ENCODE assay signal across 21 cellular contexts in the genomic region with DNA sequence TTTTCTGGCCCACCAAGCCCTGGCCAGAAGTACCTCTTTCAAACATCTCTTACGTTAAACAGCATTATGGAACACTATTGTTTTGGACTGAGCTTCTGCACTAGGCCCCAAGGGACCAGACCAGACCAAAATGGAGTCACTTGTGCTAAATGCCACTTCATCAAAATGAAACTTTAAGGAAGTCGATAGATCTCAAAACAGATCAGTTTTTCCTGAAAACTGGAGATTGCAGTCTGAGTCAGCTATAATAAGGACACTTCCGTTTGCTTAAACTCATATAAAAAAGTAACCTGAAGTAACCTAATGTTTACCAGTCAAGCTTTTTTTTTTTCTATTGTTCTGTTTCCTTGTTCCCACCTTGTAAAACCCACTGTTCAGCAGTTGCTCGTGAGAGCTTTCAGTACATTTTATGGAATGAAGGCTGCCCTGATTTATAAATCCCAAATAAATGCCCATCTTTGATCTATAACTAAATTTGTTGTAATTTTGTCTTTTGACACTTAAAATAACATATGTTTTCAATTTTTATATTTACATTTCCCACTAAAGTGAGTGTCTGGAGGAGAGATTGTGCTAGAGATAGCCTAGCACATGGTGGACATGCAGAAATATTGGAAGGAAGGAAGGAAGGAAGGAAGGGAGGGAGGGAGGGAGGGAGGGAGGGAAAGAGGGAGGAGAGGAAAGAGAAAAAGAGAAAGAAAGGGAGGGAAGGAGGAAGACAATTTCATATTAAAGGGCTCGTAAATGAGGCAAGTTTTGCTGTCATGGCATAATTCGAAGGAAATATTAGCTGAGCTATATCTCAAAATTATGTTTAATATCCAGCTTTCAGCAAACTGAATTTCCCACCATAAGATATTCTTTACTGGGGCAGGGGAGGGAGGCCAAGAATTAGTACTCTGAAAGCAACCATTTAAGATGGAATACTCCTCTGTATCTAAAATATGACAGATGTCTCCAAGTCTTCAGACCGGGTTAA.
DNase-seq lines count a peak whose midpoint lies in the region; FAIRE-seq and TF ChIP-seq lines count a peak whose summit lies in the region.
"Had no signal": no experiment of that assay in that cellular context is flagged by ENCODE, and none has a peak within 500 bp of the region (broad histone marks: within the 10 kb centered on the region; RNA-seq: fewer than 3 reads in every experiment).

No MANE protein-coding gene starts in this region.

- H3K27ac ChIP-seq in caudate nucleus (ENCODE audit: low read depth, low read length) = peak overlapping the region; percentile 27
- H3K27ac ChIP-seq in mesendoderm (ENCODE audit: low read depth, low read length) = no peak overlapping the region
- H3K27ac ChIP-seq in testis = peak overlapping the region; percentile 68 to 75
- no peak overlapping the region for H3K27ac ChIP-seq in thyroid gland
- H3K27ac ChIP-seq: lower lobe of right lung, thoracic aorta had no signal

- no peak overlapping the region for H3K56ac ChIP-seq in mesendoderm (ENCODE audit: low read length)

- no peak overlapping the region for H3K23ac ChIP-seq in mesendoderm (ENCODE audit: low read length)

- no peak for FAIRE-seq in urothelium cell line (lab: Jason Lieb, UNC)

- TF ChIP-seq CTCF in testis (IDR thresholded peaks at IDR 0.05) (no peak), thyroid gland (IDR thresholded peaks at IDR 0.05) (no peak)

- H2BK120ac ChIP-seq in mesendoderm (ENCODE audit: low read depth, low read length) = no peak overlapping the region

- WGBS in mesendoderm (ENCODE audit: extremely low coverage, insufficient coverage, low lambda C conversion rate) = no CpG with 5 or more reads among the region's 7 CpGs
- WGBS in testis, 2 donors = 57 to 58% methylated on average over 7 of the region's 7 CpGs
- WGBS in thyroid gland, 2 donors = 77 to 78% methylated on average over 7 of the region's 7 CpGs

- no peak overlapping the region for H2AK5ac ChIP-seq in mesendoderm (ENCODE audit: low read length)

- TF ChIP-seq POLR2A in testis (IDR thresholded peaks at IDR 0.05) (no peak), thyroid gland (IDR thresholded peaks at IDR 0.05) (no peak)

- no peak overlapping the region for H4K8ac ChIP-seq in mesendoderm (ENCODE audit: low read depth, low read length)

- no peaks in the 10 kb centered on the region for H3K4me1 ChIP-seq in mesendoderm (ENCODE audit: control insufficient read depth, low read depth, low read length)
- peaks cover 59% of the 10 kb centered on the region for H3K4me1 ChIP-seq in testis
- peaks cover 6 to 7% of the 10 kb centered on the region in 2 donors for H3K4me1 ChIP-seq in thyroid gland

- H3K27me3 ChIP-seq in mesendoderm (ENCODE audit: insufficient read depth, low read length, poor library complexity) = no peaks in the 10 kb centered on the region
- H3K27me3 ChIP-seq in testis = no peaks in the 10 kb centered on the region
- H3K27me3 ChIP-seq in thyroid gland = no peaks in the 10 kb centered on the region

- no peaks in the 10 kb centered on the region for H3K79me1 ChIP-seq in mesendoderm (ENCODE audit: low read length)

- H3K9ac ChIP-seq in mesendoderm (ENCODE audit: low read length) = no peak overlapping the region

- H3K79me2 ChIP-seq in mesendoderm (ENCODE audit: control insufficient read depth, insufficient read depth, low read length) = no peaks in the 10 kb centered on the region

- H3K36me3 ChIP-seq in mesendoderm (ENCODE audit: control insufficient read depth, insufficient read depth, low read length) = no peaks in the 10 kb centered on the region
- H3K36me3 ChIP-seq in testis (ENCODE audit: low read depth, missing control alignments) = no peaks in the 10 kb centered on the region
- H3K36me3 ChIP-seq in thyroid gland = no peaks in the 10 kb centered on the region
- H3K36me3 ChIP-seq: lower lobe of right lung, thoracic aorta had no signal

- H2BK5ac ChIP-seq in mesendoderm (ENCODE audit: low read length) = no peak overlapping the region

- H3K18ac ChIP-seq in mesendoderm (ENCODE audit: low read length) = peak overlapping the region; percentile 14

- intact Hi-C loops in testis (cut with DNase I; ENCODE audit: low total_unique reads) = no loop called here
- intact Hi-C loops in thyroid gland (cut with DNase I) = no loop called here

- no peak overlapping the region for H2BK15ac ChIP-seq in mesendoderm (replicated peaks; ENCODE audit: low read depth)

- H3K4me3 ChIP-seq in mesendoderm (ENCODE audit: low read length) (no peak overlapping the region), testis (no peak overlapping the region), thyroid gland (replicated peaks in 1 of 3) (no peak overlapping the region)
- H3K4me3 ChIP-seq: lower lobe of right lung, thoracic aorta had no signal

- H4K5ac ChIP-seq in mesendoderm (ENCODE audit: low read length) = no peak overlapping the region

- H3K9me3 ChIP-seq in testis = no peaks in the 10 kb centered on the region
- no peaks in the 10 kb centered on the region for H3K9me3 ChIP-seq in thyroid gland
- H3K9me3 ChIP-seq: lower lobe of right lung, thoracic aorta had no signal

- H3K4ac ChIP-seq in mesendoderm (ENCODE audit: low read depth, low read length) = no peak overlapping the region

- H3K4me2 ChIP-seq in mesendoderm (ENCODE audit: low read length) = no peak overlapping the region

- DNase-seq in M059J (ENCODE audit: low read depth) = peak; percentile 27
- DNase-seq in caudate nucleus (lab: John Stamatoyannopoulos, UW) = no peak
- no peak for DNase-seq in mesendoderm
- no peak for DNase-seq in testis
- DNase-seq in MV-4-11 (lab: John Stamatoyannopoulos, UW) = no peak
- DNase-seq in NCI-H1930 (lab: John Stamatoyannopoulos, UW) = no peak
- no peak for DNase-seq in urothelium cell line (ENCODE audit: low spot score)
- DNase-seq in thyroid gland = no peak
- DNase-seq: activated CD4-positive, alpha-beta T cell treated with anti-CD3 and anti-CD28 coated beads, Interleukin-2, amount 50 U/mL, for 48 hours; activated naive CD4-positive, alpha-beta T cell; activated T-cell treated with anti-CD3 and anti-CD28 coated beads for 4 hours; amygdala; EL; immature natural killer cell; KBM-7; lower lobe of right lung; NCI-H2029 treated with DMSO at 0.1 percent for 48 hours; SIG-M5; stimulated activated CD8-positive, alpha-beta memory T cell treated with anti-CD3 and anti-CD28 coated beads, Interleukin-4, amount 100 ng/mL, for 48 hours; T-helper 17 cell had no signal

Comparison
In these comparisons a context has a peak if more than half of its experiments do, and no peak if none do; other contexts are left out.
1. H3K27ac ChIP-seq: peak in caudate nucleus (single experiment) and testis (2 of 2); none in mesendoderm (single experiment) and thyroid gland (0 of 3).